ENCODE assay signal across 29 cellular contexts in genomic region chr1:48960304-48960703, GRCh38.
"Had no signal": no experiment of that assay in that cellular context is flagged by ENCODE, and none has a peak within 500 bp of the region (broad histone marks: within the 10 kb centered on the region; RNA-seq: fewer than 3 reads in every experiment).

No MANE protein-coding gene starts in this region.

- DNase-seq: activated B cell treated with CpG ODN at 0.5 μM for 24 hours; activated CD4-positive, alpha-beta T cell treated with anti-CD3 and anti-CD28 coated beads for 48 hours; activated CD4-positive, alpha-beta T cell treated with anti-CD3 and anti-CD28 coated beads, Interleukin-2, amount 50 U/mL, for 1 hour; activated CD4-positive, alpha-beta T cell treated with anti-CD3 and anti-CD28 coated beads, Interleukin-2, amount 50 U/mL, for 48 hours; activated CD8-positive, alpha-beta memory T cell treated with anti-CD3 and anti-CD28 coated beads for 24 hours; activated CD8-positive, alpha-beta T cell treated with anti-CD3 and anti-CD28 coated beads for 36 hours; activated effector memory CD4-positive, alpha-beta T cell treated with Interleukin-2 at 50 U/mL for 16 hours; activated gamma-delta T cell treated with Interleukin-2 at 50 U/mL for 16 hours; activated naive CD4-positive, alpha-beta T cell treated with anti-CD3 and anti-CD28 coated beads, Interleukin-2, amount 50 U/mL, for 16 hours; activated naive CD4-positive, alpha-beta T cell treated with Interleukin-2 at 50 U/mL for 16 hours; activated T-cell treated with anti-CD3 and anti-CD28 coated beads, Interleukin-2, amount 50 U/mL, for 4 hours; amniotic stem cell; anterior cingulate cortex; brain microvascular endothelial cell; dorsolateral prefrontal cortex; effector memory CD4-positive, alpha-beta T cell; endodermal cell; glutamatergic neuron; heart left ventricle; T-helper 17 cell; T1000; WERI-Rb-1 had no signal

- H3K27me3 ChIP-seq: brain microvascular endothelial cell, dorsolateral prefrontal cortex, heart left ventricle had no signal

- ATAC-seq: activated CD4-positive, CD25-positive, alpha-beta regulatory T cell treated with anti-CD3 and anti-CD28 coated beads, Interleukin-2, amount 50 U/mL, for 24 hours; activated CD8-positive, alpha-beta T cell treated with anti-CD3 and anti-CD28 coated beads for 36 hours; activated T-cell treated with anti-CD3 and anti-CD28 coated beads, Interleukin-2, amount 50 U/mL, for 4 hours; activated T-helper 17 cell treated with anti-CD3 and anti-CD28 coated beads, Interleukin-2, amount 50 U/mL, for 72 hours; esophagus mucosa; heart left ventricle; T-helper 17 cell had no signal

- FAIRE-seq: astrocyte, bronchial epithelial cell, frontal cortex had no signal

- H3K4me1 ChIP-seq: heart left ventricle had no signal

- H3K27ac ChIP-seq: brain microvascular endothelial cell, coronary artery, dorsolateral prefrontal cortex, heart left ventricle, WERI-Rb-1 had no signal

- H3K9me3 ChIP-seq: heart left ventricle had no signal

- H3K36me3 ChIP-seq: brain microvascular endothelial cell, heart left ventricle, WERI-Rb-1 had no signal

- H3K4me3 ChIP-seq: coronary artery, dorsolateral prefrontal cortex, heart left ventricle had no signal
